3 cellular contexts compared by ENCODE assay signal in genomic region chr3:185460283-185460682, GRCh38.
TF ChIP-seq lines count a peak whose summit lies in the region.

No MANE protein-coding gene starts in this region.

TF ChIP-seq in GM23338, 12 proteins besides CTCF, POLR2A, EP300 and RAD21:
- TF ChIP-seq ZNF331 (CRISPR knock-in tag; IDR thresholded peaks at IDR 0.05; ENCODE audit: low read depth), result no peak
- no peak for TF ChIP-seq STAT1 (IDR thresholded peaks at IDR 0.05; ENCODE audit: unreplicated experiment)
- no peak for TF ChIP-seq NANOG (IDR thresholded peaks at IDR 0.05; ENCODE audit: borderline replicate concordance)
TF ChIP-seq in GM23338: peak in this region for 0.

TF ChIP-seq in HEK293, 187 proteins besides CTCF, POLR2A, EP300 and RAD21:
- no peak for TF ChIP-seq ZNF639 (tag by site-specific recombination; IDR thresholded peaks at IDR 0.05)
- TF ChIP-seq PRDM4 (tag by site-specific recombination; IDR thresholded peaks at IDR 0.05), result no peak
- 0 out of 2 replicates have a peak, but pooled peaks have one; percentile 28 for TF ChIP-seq SCRT2 (tag by site-specific recombination; IDR thresholded peaks at IDR 0.05)

TF ChIP-seq in K562, 482 proteins besides CTCF, POLR2A, EP300 and RAD21:
- TF ChIP-seq NCOA4 (IDR thresholded peaks at IDR 0.05; ENCODE audit: partially characterized antibody), result no peak
- no peak for TF ChIP-seq ZNF165 (CRISPR knock-in tag; IDR thresholded peaks at IDR 0.05; ENCODE audit: borderline replicate concordance)
- no peak for TF ChIP-seq NCOA1 (IDR thresholded peaks at IDR 0.05; ENCODE audit: low read depth)
